ENCODE assay signal across 10 cellular contexts in the genomic region with DNA sequence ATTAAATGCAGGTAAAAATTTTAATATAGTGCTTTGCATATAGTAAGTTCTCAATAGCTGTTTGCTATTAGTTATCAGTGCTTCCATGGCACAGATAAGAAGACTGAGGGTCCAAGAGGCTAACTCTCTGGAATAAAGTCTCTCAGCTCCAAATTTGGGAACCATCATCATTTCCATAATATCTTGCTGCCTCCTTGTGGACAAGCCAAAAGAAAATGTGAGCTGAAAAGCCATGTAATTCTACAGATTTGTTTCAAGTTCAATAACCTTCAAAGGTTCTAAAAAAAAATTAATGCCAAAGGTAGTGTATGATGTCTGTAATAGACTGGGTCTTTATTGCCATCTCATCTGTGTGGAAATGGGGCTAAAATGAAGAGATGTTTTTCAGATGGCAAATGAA.
DNase-seq lines count a peak whose midpoint lies in the region; ATAC-seq, FAIRE-seq and TF ChIP-seq lines count a peak whose summit lies in the region.
"Had no signal": no experiment of that assay in that cellular context is flagged by ENCODE, and none has a peak within 500 bp of the region (broad histone marks: within the 10 kb centered on the region; RNA-seq: fewer than 3 reads in every experiment).

No MANE protein-coding gene starts in this region.

- no peak overlapping the region for H3K27ac Mint-ChIP-seq in Calu3 (ENCODE audit: unreplicated experiment)

- H3K27me3 ChIP-seq in GM23248 (replicated peaks; ENCODE audit: insufficient read depth) = no peaks in the 10 kb centered on the region

- H3K27ac ChIP-seq in A549 = no peak overlapping the region
- no peak overlapping the region for H3K27ac ChIP-seq in GM23248

- no peak overlapping the region for H3K9ac ChIP-seq in GM23248

- intact Hi-C loops in Calu3 (cut with micrococcal nuclease; ENCODE audit: unreplicated experiment) = no loop called here

- H3K4me2 ChIP-seq in A549 = no peak overlapping the region
- H3K4me2 ChIP-seq in GM23248 (ENCODE audit: unreplicated experiment) = no peak overlapping the region

- no peak overlapping the region for H2AFZ ChIP-seq in GM23248

- H3K4me3 ChIP-seq in A549 = no peak overlapping the region
- H3K4me3 ChIP-seq in GM23248 = no peak overlapping the region
- H3K4me3 ChIP-seq: lung had no signal

- no peaks in the 10 kb centered on the region for H3K9me2 ChIP-seq in GM23248 (ENCODE audit: insufficient read depth)

- TF ChIP-seq CTCF in A549 (IDR thresholded peaks at IDR 0.05) (no peak), Calu3 (IDR thresholded peaks at IDR 0.05; ENCODE audit: unreplicated experiment) (no peak), D721Med (IDR thresholded peaks at IDR 0.05; ENCODE audit: insufficient read depth, missing control alignments) (no peak)

- H3K27me3 Mint-ChIP-seq in Calu3 (ENCODE audit: unreplicated experiment) = no peaks in the 10 kb centered on the region

- H3K79me2 ChIP-seq in GM23248 (ENCODE audit: insufficient read depth) = no peaks in the 10 kb centered on the region

- FAIRE-seq in A549 (lab: Jason Lieb, UNC) (peak; percentile 85), D721Med (lab: Jason Lieb, UNC) (no peak)
- FAIRE-seq: TTC549 had no signal

- 0 out of 5 replicates have a peak, but pooled peaks of 1 of the 2 experiments have one; percentile 11 for TF ChIP-seq RAD21 in A549 (conservative IDR thresholded peaks at IDR 0.05 in 1 of 2, IDR thresholded peaks at IDR 0.05 in 1 of 2)

- TF ChIP-seq POLR2A in A549 (IDR thresholded peaks at IDR 0.05; ENCODE audit: low read length) = no peak

- no peaks in the 10 kb centered on the region for H3K36me3 Mint-ChIP-seq in Calu3 (ENCODE audit: insufficient read depth, unreplicated experiment)

- CTCF ChIA-PET in A549 (lab: Yijun Ruan, JAX) (interaction anchor here (0.8 kb wide), 1 partner anchor 1369 kb away, joined by 3 read pairs; no protein-coding TSS in a partner anchor), Calu3 (lab: Charles Lee) (interaction anchor here (1.0 kb wide), 1 partner anchor 515 kb away, joined by 3 read pairs; no protein-coding TSS in a partner anchor)

- no peaks in the 10 kb centered on the region for H4K20me1 ChIP-seq in GM23248 (ENCODE audit: insufficient read depth)

- peak in 1 of 2 experiments; percentile 2 for DNase-seq in A549 (ENCODE audit: low read depth in 1 of 2, low spot score in 1 of 2)
- DNase-seq in GM23248 = peak; percentile 19
- peak; percentile 8 for DNase-seq in SK-N-DZ (ENCODE audit: low spot score)
- DNase-seq in inferior parietal cortex (ENCODE audit: extremely low spot score) = peak; percentile 11
- no peak for DNase-seq in Calu3
- no peak for DNase-seq in NCI-H510A treated with DMSO at 0.1 percent for 48 hours (lab: John Stamatoyannopoulos, UW)
- DNase-seq in D721Med (ENCODE audit: insufficient read length, low spot score) = no peak

- no peaks in the 10 kb centered on the region for H3K4me1 Mint-ChIP-seq in Calu3 (ENCODE audit: low read depth, unreplicated experiment)

- H3K4me1 ChIP-seq in A549 (no peaks in the 10 kb centered on the region), GM23248 (ENCODE audit: insufficient read depth) (no peaks in the 10 kb centered on the region)

- no peaks in the 10 kb centered on the region for H3K36me3 ChIP-seq in GM23248 (ENCODE audit: low read depth)

- H3K9me3 ChIP-seq in A549 (no peaks in the 10 kb centered on the region), GM23248 (ENCODE audit: low read depth) (no peaks in the 10 kb centered on the region)

- ATAC-seq in A549 (no peak), HG03097 (IDR thresholded peaks at IDR 0.05; ENCODE audit: low FRiP score, unreplicated experiment) (no peak)

- H3F3A ChIP-seq in GM23248 (ENCODE audit: insufficient read depth) = no peaks in the 10 kb centered on the region

- BruUV-seq in Calu3 (replicated peaks; lab: Mats Ljungman, UMichigan) = no TSS peak

- peaks cover 9% of the 10 kb centered on the region for H3K9me3 Mint-ChIP-seq in Calu3 (ENCODE audit: low read depth, unreplicated experiment)

- in situ Hi-C loops in GM23248 (cut with MboI) = no loop called here

- POLR2A ChIA-PET in A549 (lab: Yijun Ruan, JAX) = no interaction called here

- H3K4me3 Mint-ChIP-seq in Calu3 (ENCODE audit: low read depth, unreplicated experiment) = no peak overlapping the region

- TF ChIP-seq EP300 in A549 (IDR thresholded peaks at IDR 0.05) = no peak

TF ChIP-seq in A549, 52 proteins besides CTCF, POLR2A, EP300 and RAD21:
- TF ChIP-seq KDM1A (IDR thresholded peaks at IDR 0.05; ENCODE audit: low read depth) (no peak), SMC3 (IDR thresholded peaks at IDR 0.05) (no peak), E2F6 (IDR thresholded peaks at IDR 0.05; ENCODE audit: borderline replicate concordance, low read depth) (no peak), FOXS1 (CRISPR knock-in tag; IDR thresholded peaks at IDR 0.05) (no peak), CHD4 (IDR thresholded peaks at IDR 0.05; ENCODE audit: borderline replicate concordance) (no peak), EHF (CRISPR knock-in tag; IDR thresholded peaks at IDR 0.05) (no peak), ZNF302 (CRISPR knock-in tag; IDR thresholded peaks at IDR 0.05) (no peak), TP53 (CRISPR knock-in tag; IDR thresholded peaks at IDR 0.05) (no peak), ZSCAN20 (CRISPR knock-in tag; IDR thresholded peaks at IDR 0.05) (no peak)

Comparison
In these comparisons a context has a peak if more than half of its experiments do, and no peak if none do; other contexts are left out.
1. DNase-seq: peak in GM23248 (single experiment), SK-N-DZ (single experiment) and inferior parietal cortex (single experiment); none in Calu3 (single experiment), NCI-H510A treated with DMSO at 0.1 percent for 48 hours (single experiment) and D721Med (single experiment).